In genomic region chr3:192825191-192825590, GRCh38 we compare ENCODE assay signal across 3 cellular contexts.
TF ChIP-seq lines count a peak whose summit lies in the region.

No MANE protein-coding gene starts in this region.

TF ChIP-seq in A549, 52 proteins besides CTCF, POLR2A, EP300 and RAD21 (continued from another document):
- TF ChIP-seq CBX2 (IDR thresholded peaks at IDR 0.05; ENCODE audit: borderline replicate concordance, low read depth) = no peak
- TF ChIP-seq KDM5A (IDR thresholded peaks at IDR 0.05) = no peak
- no peak for TF ChIP-seq RFX5 (IDR thresholded peaks at IDR 0.05)
- TF ChIP-seq HDAC2 (IDR thresholded peaks at IDR 0.05) = no peak

TF ChIP-seq in K562, 482 proteins besides CTCF, POLR2A, EP300 and RAD21 (continued from another document):
- TF ChIP-seq, protein P1, sequence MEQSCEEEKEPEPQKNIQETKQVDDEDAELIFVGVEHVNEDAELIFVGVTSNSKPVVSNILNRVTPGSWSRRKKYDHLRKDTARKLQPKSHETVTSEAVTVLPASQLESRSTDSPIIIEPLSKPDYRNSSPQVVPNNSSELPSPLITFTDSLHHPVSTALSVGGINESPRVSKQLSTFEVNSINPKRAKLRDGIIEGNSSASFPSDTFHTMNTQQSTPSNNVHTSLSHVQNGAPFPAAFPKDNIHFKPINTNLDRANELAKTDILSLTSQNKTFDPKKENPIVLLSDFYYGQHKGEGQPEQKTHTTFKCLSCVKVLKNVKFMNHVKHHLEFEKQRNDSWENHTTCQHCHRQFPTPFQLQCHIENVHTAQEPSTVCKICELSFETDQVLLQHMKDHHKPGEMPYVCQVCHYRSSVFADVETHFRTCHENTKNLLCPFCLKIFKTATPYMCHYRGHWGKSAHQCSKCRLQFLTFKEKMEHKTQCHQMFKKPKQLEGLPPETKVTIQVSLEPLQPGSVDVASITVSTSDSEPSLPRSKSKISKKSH (CRISPR knock-in tag; IDR thresholded peaks at IDR 0.05) = no peak
- no peak for TF ChIP-seq TRIM24 (IDR thresholded peaks at IDR 0.05)
- no peak for TF ChIP-seq NR3C1 (CRISPR knock-in tag; IDR thresholded peaks at IDR 0.05)

TF ChIP-seq in HepG2, 621 proteins besides CTCF, POLR2A, EP300 and RAD21 (continued from another document):
- TF ChIP-seq, protein P2, sequence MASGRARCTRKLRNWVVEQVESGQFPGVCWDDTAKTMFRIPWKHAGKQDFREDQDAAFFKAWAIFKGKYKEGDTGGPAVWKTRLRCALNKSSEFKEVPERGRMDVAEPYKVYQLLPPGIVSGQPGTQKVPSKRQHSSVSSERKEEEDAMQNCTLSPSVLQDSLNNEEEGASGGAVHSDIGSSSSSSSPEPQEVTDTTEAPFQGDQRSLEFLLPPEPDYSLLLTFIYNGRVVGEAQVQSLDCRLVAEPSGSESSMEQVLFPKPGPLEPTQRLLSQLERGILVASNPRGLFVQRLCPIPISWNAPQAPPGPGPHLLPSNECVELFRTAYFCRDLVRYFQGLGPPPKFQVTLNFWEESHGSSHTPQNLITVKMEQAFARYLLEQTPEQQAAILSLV (CRISPR knock-in tag; IDR thresholded peaks at IDR 0.05; ENCODE audit: borderline replicate concordance) = no peak
- no peak for TF ChIP-seq ZNF687 (CRISPR knock-in tag; IDR thresholded peaks at IDR 0.05)
- TF ChIP-seq, protein P3, sequence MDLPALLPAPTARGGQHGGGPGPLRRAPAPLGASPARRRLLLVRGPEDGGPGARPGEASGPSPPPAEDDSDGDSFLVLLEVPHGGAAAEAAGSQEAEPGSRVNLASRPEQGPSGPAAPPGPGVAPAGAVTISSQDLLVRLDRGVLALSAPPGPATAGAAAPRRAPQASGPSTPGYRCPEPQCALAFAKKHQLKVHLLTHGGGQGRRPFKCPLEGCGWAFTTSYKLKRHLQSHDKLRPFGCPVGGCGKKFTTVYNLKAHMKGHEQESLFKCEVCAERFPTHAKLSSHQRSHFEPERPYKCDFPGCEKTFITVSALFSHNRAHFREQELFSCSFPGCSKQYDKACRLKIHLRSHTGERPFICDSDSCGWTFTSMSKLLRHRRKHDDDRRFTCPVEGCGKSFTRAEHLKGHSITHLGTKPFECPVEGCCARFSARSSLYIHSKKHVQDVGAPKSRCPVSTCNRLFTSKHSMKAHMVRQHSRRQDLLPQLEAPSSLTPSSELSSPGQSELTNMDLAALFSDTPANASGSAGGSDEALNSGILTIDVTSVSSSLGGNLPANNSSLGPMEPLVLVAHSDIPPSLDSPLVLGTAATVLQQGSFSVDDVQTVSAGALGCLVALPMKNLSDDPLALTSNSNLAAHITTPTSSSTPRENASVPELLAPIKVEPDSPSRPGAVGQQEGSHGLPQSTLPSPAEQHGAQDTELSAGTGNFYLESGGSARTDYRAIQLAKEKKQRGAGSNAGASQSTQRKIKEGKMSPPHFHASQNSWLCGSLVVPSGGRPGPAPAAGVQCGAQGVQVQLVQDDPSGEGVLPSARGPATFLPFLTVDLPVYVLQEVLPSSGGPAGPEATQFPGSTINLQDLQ (CRISPR knock-in tag; IDR thresholded peaks at IDR 0.05) = no peak
- TF ChIP-seq, protein P4, sequence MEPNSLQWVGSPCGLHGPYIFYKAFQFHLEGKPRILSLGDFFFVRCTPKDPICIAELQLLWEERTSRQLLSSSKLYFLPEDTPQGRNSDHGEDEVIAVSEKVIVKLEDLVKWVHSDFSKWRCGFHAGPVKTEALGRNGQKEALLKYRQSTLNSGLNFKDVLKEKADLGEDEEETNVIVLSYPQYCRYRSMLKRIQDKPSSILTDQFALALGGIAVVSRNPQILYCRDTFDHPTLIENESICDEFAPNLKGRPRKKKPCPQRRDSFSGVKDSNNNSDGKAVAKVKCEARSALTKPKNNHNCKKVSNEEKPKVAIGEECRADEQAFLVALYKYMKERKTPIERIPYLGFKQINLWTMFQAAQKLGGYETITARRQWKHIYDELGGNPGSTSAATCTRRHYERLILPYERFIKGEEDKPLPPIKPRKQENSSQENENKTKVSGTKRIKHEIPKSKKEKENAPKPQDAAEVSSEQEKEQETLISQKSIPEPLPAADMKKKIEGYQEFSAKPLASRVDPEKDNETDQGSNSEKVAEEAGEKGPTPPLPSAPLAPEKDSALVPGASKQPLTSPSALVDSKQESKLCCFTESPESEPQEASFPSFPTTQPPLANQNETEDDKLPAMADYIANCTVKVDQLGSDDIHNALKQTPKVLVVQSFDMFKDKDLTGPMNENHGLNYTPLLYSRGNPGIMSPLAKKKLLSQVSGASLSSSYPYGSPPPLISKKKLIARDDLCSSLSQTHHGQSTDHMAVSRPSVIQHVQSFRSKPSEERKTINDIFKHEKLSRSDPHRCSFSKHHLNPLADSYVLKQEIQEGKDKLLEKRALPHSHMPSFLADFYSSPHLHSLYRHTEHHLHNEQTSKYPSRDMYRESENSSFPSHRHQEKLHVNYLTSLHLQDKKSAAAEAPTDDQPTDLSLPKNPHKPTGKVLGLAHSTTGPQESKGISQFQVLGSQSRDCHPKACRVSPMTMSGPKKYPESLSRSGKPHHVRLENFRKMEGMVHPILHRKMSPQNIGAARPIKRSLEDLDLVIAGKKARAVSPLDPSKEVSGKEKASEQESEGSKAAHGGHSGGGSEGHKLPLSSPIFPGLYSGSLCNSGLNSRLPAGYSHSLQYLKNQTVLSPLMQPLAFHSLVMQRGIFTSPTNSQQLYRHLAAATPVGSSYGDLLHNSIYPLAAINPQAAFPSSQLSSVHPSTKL (CRISPR knock-in tag; IDR thresholded peaks at IDR 0.05) = no peak
